In the genomic region with DNA sequence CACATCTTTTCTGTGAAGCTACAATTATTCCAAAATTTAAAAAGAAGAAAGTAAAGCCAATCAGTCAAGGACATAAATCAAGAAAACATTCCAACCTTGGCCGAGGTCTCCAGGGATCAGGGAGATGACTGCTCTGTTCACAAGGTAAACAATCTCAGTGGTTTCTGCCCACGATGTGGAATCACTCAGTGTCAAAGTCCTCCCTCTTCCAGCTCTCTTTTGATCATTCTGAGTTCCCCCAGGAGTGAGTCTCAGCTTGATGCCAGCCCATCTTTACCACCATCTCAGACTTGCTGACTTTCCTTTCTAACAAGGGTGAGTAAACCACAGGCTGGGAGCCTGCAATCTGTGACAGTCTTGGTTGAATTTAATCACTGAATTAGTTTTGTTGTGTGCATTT, we compare ENCODE assay signal across 1 cellular context.
A peak's percentile ranks its signal among the peaks of the same experiment; 100 is the strongest.
TF ChIP-seq lines count a peak whose summit lies in the region.

No MANE protein-coding gene starts in this region.

TF ChIP-seq in HepG2, 621 proteins besides CTCF, POLR2A, EP300 and RAD21 (continued from another document and continues in another):
- TF ChIP-seq NCOA2 (CRISPR knock-in tag; IDR thresholded peaks at IDR 0.05) (peak; percentile 69), GATAD2A (CRISPR knock-in tag; IDR thresholded peaks at IDR 0.05) (peak; percentile 78), TFE3 (CRISPR knock-in tag; IDR thresholded peaks at IDR 0.05) (0 out of 2 replicates have a peak, but pooled peaks have one; percentile 39), SMYD3 (CRISPR knock-in tag; IDR thresholded peaks at IDR 0.05) (no peak; the same call in 1 of the 2 replicates), E2F5 (CRISPR knock-in tag; conservative IDR thresholded peaks at IDR 0.05) (no peak), PLRG1 (conservative IDR thresholded peaks at IDR 0.05) (no peak), KDM5A (IDR thresholded peaks at IDR 0.05; ENCODE audit: borderline replicate concordance, low read length) (no peak), BHLHE40 (IDR thresholded peaks at IDR 0.05; ENCODE audit: low read length) (no peak), ARID2 (CRISPR knock-in tag; IDR thresholded peaks at IDR 0.05; ENCODE audit: borderline replicate concordance) (no peak), STAT5B (CRISPR knock-in tag; IDR thresholded peaks at IDR 0.05) (no peak), RARG (CRISPR knock-in tag; IDR thresholded peaks at IDR 0.05; ENCODE audit: low read depth) (no peak), JUNB (CRISPR knock-in tag; IDR thresholded peaks at IDR 0.05; ENCODE audit: borderline replicate concordance) (no peak), ZNF383 (CRISPR knock-in tag; IDR thresholded peaks at IDR 0.05; ENCODE audit: borderline replicate concordance) (no peak), ZKSCAN8 (CRISPR knock-in tag; IDR thresholded peaks at IDR 0.05; ENCODE audit: borderline replicate concordance) (peak; percentile 22; the same call in 1 of the 2 replicates), FOXA1 (IDR thresholded peaks at IDR 0.05) (no peak), FOXA1 (CRISPR knock-in tag; IDR thresholded peaks at IDR 0.05) (peak; percentile 49; the same call in 1 of the 2 replicates), NFE2L2 (IDR thresholded peaks at IDR 0.05; ENCODE audit: low read length) (no peak), ZNF10 (CRISPR knock-in tag; IDR thresholded peaks at IDR 0.05; ENCODE audit: borderline replicate concordance, low read depth) (no peak), JUN (CRISPR knock-in tag; IDR thresholded peaks at IDR 0.05) (no peak), ZSCAN9 (CRISPR knock-in tag; IDR thresholded peaks at IDR 0.05; ENCODE audit: borderline replicate concordance) (no peak), ZNF713 (CRISPR knock-in tag; IDR thresholded peaks at IDR 0.05) (no peak), NFIC (IDR thresholded peaks at IDR 0.05; ENCODE audit: low read length) (no peak; the same call in 1 of the 2 replicates), PAWR (CRISPR knock-in tag; IDR thresholded peaks at IDR 0.05; ENCODE audit: borderline replicate concordance) (no peak), ZNF160 (CRISPR knock-in tag; IDR thresholded peaks at IDR 0.05) (no peak), ZNF781 (CRISPR knock-in tag; IDR thresholded peaks at IDR 0.05; ENCODE audit: borderline replicate concordance, not compliant biosample characterization) (no peak), ZKSCAN5 (CRISPR knock-in tag; IDR thresholded peaks at IDR 0.05) (no peak), AGO1 (IDR thresholded peaks at IDR 0.05; ENCODE audit: low read depth, low read length, poor library complexity, severe bottlenecking) (no peak), FOXO1 (CRISPR knock-in tag; IDR thresholded peaks at IDR 0.05) (peak; percentile 72; the same call in 1 of the 2 replicates), ZNF343 (CRISPR knock-in tag; IDR thresholded peaks at IDR 0.05) (no peak), SETDB1 (CRISPR knock-in tag; IDR thresholded peaks at IDR 0.05; ENCODE audit: borderline replicate concordance) (no peak), ZNF432 (CRISPR knock-in tag; IDR thresholded peaks at IDR 0.05; ENCODE audit: borderline replicate concordance) (no peak), CREM (IDR thresholded peaks at IDR 0.05) (peak; percentile 35; the same call in 1 of the 2 replicates), CREM (CRISPR knock-in tag; IDR thresholded peaks at IDR 0.05) (no peak), ZNF207 (IDR thresholded peaks at IDR 0.05; ENCODE audit: borderline replicate concordance) (no peak), ZNF639 (CRISPR knock-in tag; conservative IDR thresholded peaks at IDR 0.05) (no peak), PTBP1 (IDR thresholded peaks at IDR 0.05; ENCODE audit: low read depth, low read length, poor library complexity, severe bottlenecking) (no peak), GLI4 (CRISPR knock-in tag; IDR thresholded peaks at IDR 0.05; ENCODE audit: borderline replicate concordance) (no peak), ZNF709 (CRISPR knock-in tag; IDR thresholded peaks at IDR 0.05) (no peak), ZNF598 (CRISPR knock-in tag; IDR thresholded peaks at IDR 0.05; ENCODE audit: borderline replicate concordance) (no peak), SPEN (CRISPR knock-in tag; IDR thresholded peaks at IDR 0.05; ENCODE audit: low read depth) (no peak), SKIL (CRISPR knock-in tag; IDR thresholded peaks at IDR 0.05; ENCODE audit: borderline replicate concordance) (no peak), SKI (IDR thresholded peaks at IDR 0.05; ENCODE audit: partially characterized antibody) (no peak), ZNF143 (CRISPR knock-in tag; IDR thresholded peaks at IDR 0.05) (no peak), NRL (CRISPR knock-in tag; IDR thresholded peaks at IDR 0.05; ENCODE audit: borderline replicate concordance) (no peak)
- TF ChIP-seq, protein P1, sequence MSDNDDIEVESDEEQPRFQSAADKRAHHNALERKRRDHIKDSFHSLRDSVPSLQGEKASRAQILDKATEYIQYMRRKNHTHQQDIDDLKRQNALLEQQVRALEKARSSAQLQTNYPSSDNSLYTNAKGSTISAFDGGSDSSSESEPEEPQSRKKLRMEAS (IDR thresholded peaks at IDR 0.05) = no peak
- TF ChIP-seq, protein P2, sequence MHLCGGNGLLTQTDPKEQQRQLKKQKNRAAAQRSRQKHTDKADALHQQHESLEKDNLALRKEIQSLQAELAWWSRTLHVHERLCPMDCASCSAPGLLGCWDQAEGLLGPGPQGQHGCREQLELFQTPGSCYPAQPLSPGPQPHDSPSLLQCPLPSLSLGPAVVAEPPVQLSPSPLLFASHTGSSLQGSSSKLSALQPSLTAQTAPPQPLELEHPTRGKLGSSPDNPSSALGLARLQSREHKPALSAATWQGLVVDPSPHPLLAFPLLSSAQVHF (CRISPR knock-in tag; IDR thresholded peaks at IDR 0.05) = no peak
- TF ChIP-seq, protein P3, sequence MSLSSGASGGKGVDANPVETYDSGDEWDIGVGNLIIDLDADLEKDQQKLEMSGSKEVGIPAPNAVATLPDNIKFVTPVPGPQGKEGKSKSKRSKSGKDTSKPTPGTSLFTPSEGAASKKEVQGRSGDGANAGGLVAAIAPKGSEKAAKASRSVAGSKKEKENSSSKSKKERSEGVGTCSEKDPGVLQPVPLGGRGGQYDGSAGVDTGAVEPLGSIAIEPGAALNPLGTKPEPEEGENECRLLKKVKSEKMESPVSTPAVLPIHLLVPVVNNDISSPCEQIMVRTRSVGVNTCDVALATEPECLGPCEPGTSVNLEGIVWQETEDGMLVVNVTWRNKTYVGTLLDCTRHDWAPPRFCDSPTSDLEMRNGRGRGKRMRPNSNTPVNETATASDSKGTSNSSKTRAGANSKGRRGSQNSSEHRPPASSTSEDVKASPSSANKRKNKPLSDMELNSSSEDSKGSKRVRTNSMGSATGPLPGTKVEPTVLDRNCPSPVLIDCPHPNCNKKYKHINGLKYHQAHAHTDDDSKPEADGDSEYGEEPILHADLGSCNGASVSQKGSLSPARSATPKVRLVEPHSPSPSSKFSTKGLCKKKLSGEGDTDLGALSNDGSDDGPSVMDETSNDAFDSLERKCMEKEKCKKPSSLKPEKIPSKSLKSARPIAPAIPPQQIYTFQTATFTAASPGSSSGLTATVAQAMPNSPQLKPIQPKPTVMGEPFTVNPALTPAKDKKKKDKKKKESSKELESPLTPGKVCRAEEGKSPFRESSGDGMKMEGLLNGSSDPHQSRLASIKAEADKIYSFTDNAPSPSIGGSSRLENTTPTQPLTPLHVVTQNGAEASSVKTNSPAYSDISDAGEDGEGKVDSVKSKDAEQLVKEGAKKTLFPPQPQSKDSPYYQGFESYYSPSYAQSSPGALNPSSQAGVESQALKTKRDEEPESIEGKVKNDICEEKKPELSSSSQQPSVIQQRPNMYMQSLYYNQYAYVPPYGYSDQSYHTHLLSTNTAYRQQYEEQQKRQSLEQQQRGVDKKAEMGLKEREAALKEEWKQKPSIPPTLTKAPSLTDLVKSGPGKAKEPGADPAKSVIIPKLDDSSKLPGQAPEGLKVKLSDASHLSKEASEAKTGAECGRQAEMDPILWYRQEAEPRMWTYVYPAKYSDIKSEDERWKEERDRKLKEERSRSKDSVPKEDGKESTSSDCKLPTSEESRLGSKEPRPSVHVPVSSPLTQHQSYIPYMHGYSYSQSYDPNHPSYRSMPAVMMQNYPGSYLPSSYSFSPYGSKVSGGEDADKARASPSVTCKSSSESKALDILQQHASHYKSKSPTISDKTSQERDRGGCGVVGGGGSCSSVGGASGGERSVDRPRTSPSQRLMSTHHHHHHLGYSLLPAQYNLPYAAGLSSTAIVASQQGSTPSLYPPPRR (CRISPR knock-in tag; IDR thresholded peaks at IDR 0.05; ENCODE audit: borderline replicate concordance) = no peak
- TF ChIP-seq, protein P4, sequence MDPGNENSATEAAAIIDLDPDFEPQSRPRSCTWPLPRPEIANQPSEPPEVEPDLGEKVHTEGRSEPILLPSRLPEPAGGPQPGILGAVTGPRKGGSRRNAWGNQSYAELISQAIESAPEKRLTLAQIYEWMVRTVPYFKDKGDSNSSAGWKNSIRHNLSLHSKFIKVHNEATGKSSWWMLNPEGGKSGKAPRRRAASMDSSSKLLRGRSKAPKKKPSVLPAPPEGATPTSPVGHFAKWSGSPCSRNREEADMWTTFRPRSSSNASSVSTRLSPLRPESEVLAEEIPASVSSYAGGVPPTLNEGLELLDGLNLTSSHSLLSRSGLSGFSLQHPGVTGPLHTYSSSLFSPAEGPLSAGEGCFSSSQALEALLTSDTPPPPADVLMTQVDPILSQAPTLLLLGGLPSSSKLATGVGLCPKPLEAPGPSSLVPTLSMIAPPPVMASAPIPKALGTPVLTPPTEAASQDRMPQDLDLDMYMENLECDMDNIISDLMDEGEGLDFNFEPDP (CRISPR knock-in tag; conservative IDR thresholded peaks at IDR 0.05) = no peak
- TF ChIP-seq, protein P5, sequence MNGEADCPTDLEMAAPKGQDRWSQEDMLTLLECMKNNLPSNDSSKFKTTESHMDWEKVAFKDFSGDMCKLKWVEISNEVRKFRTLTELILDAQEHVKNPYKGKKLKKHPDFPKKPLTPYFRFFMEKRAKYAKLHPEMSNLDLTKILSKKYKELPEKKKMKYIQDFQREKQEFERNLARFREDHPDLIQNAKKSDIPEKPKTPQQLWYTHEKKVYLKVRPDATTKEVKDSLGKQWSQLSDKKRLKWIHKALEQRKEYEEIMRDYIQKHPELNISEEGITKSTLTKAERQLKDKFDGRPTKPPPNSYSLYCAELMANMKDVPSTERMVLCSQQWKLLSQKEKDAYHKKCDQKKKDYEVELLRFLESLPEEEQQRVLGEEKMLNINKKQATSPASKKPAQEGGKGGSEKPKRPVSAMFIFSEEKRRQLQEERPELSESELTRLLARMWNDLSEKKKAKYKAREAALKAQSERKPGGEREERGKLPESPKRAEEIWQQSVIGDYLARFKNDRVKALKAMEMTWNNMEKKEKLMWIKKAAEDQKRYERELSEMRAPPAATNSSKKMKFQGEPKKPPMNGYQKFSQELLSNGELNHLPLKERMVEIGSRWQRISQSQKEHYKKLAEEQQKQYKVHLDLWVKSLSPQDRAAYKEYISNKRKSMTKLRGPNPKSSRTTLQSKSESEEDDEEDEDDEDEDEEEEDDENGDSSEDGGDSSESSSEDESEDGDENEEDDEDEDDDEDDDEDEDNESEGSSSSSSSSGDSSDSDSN (CRISPR knock-in tag; IDR thresholded peaks at IDR 0.05) = no peak
- TF ChIP-seq, protein P6, sequence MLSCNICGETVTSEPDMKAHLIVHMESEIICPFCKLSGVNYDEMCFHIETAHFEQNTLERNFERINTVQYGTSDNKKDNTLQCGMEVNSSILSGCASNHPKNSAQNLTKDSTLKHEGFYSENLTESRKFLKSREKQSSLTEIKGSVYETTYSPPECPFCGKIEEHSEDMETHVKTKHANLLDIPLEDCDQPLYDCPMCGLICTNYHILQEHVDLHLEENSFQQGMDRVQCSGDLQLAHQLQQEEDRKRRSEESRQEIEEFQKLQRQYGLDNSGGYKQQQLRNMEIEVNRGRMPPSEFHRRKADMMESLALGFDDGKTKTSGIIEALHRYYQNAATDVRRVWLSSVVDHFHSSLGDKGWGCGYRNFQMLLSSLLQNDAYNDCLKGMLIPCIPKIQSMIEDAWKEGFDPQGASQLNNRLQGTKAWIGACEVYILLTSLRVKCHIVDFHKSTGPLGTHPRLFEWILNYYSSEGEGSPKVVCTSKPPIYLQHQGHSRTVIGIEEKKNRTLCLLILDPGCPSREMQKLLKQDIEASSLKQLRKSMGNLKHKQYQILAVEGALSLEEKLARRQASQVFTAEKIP (CRISPR knock-in tag; IDR thresholded peaks at IDR 0.05; ENCODE audit: borderline replicate concordance) = no peak
